Comparison of ENCODE assay signal across 8 cellular contexts in the genomic region with DNA sequence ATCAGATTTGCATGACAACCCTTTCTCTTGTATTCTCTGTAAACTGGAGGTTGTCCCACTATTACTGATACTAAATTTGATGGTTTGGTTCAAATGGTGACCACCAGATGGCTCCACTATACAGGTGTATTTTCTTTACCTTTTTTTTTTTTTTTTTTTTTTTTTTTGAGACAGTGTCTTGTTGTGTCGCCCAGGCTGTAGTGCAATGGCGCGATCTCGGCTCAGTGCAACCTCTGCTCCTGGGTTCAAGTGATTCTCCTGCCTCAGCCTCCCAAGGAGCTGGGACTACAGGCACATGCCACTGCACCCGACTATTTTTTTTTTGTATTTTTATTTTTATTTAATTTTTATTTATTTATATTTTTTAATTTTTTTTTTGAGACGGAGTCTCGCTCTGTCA. TPM values are rescaled to one million over a fixed set of nuclear protein-coding genes. Genes with fewer than 3 reads are reported as not detected.
DNase-seq lines count a peak whose midpoint lies in the region; ATAC-seq, FAIRE-seq and TF ChIP-seq lines count a peak whose summit lies in the region.

No MANE protein-coding gene starts in this region.

- H3K9ac ChIP-seq in kidney (ENCODE audit: low read length in 2 of 2), result no peak overlapping the region

- no peaks in the 10 kb centered on the region for H3K36me3 ChIP-seq in kidney (ENCODE audit: control insufficient read depth in 1 of 2, insufficient read depth in 2 of 2, low read length in 2 of 2)

- peaks cover 0 to under 1% of the 10 kb centered on the region in 2 donors for H3K4me1 Mint-ChIP-seq in natural killer cell
- peaks cover 15 to 31% of the 10 kb centered on the region in 2 donors for H3K4me1 Mint-ChIP-seq in natural killer cell treated with Interleukin-12 subunit alpha and Interleukin-12 subunit beta and Interleukin-15 and Interleukin-18, amount 100 ng/mL, for 72 hours (ENCODE audit: low read depth in 2 of 2)
- H3K4me1 Mint-ChIP-seq in activated T-helper 1 cell treated with anti-CD3 and anti-CD28 coated beads, Interleukin-12 subunit alpha, Interleukin-12 subunit beta, Interleukin-2, Interleukin-4 antibody, amounts not matched to agents 30 ng/mL and 10 ng/mL and 1 ng/mL, durations not matched to agents 14 hours and 24 hours and 36 hours (ENCODE audit: low read depth), result peaks cover 14% of the 10 kb centered on the region

- intact Hi-C loops in natural killer cell (cut with micrococcal nuclease), result no loop called here
- intact Hi-C loops in activated T-helper 1 cell treated with anti-CD3 and anti-CD28 coated beads, Interleukin-12 subunit alpha, Interleukin-12 subunit beta, Interleukin-2, Interleukin-4 antibody, amounts not matched to agents 30 ng/mL and 10 ng/mL and 1 ng/mL, durations not matched to agents 14 hours and 24 hours and 36 hours (cut with micrococcal nuclease), result loop anchor here (1.0 kb wide), 1 partner anchor 221 kb away; no protein-coding TSS in a partner anchor
- intact Hi-C loops in kidney (cut with DNase I), result no loop called here

- no peaks in the 10 kb centered on the region for H3K9me3 ChIP-seq in kidney (ENCODE audit: control insufficient read depth in 1 of 2, low read length in 2 of 2)

- peaks cover under 1 to 1% of the 10 kb centered on the region in 2 donors for H3K4me1 ChIP-seq in kidney (ENCODE audit: control insufficient read depth in 1 of 2, insufficient read depth in 1 of 2, low read depth in 1 of 2, low read length in 2 of 2)

- no peak for DNase-seq in natural killer cell
- DNase-seq in natural killer cell treated with Interleukin-12 subunit alpha and Interleukin-12 subunit beta and Interleukin-15 and Interleukin-18, amount 100 ng/mL, for 72 hours (ENCODE audit: low spot score), result no peak
- DNase-seq in NAMALWA (ENCODE audit: low spot score), result peak; percentile 75
- DNase-seq in activated T-helper 1 cell treated with anti-CD3 and anti-CD28 coated beads, Interleukin-12 subunit alpha, Interleukin-12 subunit beta, Interleukin-2, Interleukin-4 antibody, amounts not matched to agents 30 ng/mL and 10 ng/mL and 1 ng/mL, durations not matched to agents 14 hours and 24 hours and 36 hours (ENCODE audit: low spot score), result peak; percentile 16
- no peak for DNase-seq in kidney
- no peak for DNase-seq in globus pallidus (ENCODE audit: low spot score)
- DNase-seq in coronary artery (ENCODE audit: low spot score), result no peak

- H3K27ac ChIP-seq in kidney (ENCODE audit: low read depth in 2 of 2, low read length in 2 of 2), result no peak overlapping the region
- H3K27ac ChIP-seq in coronary artery, result no peak overlapping the region

- no peaks in the 10 kb centered on the region for H3K27me3 Mint-ChIP-seq in natural killer cell (ENCODE audit: low read depth in 2 of 2)
- H3K27me3 Mint-ChIP-seq in natural killer cell treated with Interleukin-12 subunit alpha and Interleukin-12 subunit beta and Interleukin-15 and Interleukin-18, amount 100 ng/mL, for 72 hours, result no peaks in the 10 kb centered on the region
- H3K27me3 Mint-ChIP-seq in activated T-helper 1 cell treated with anti-CD3 and anti-CD28 coated beads, Interleukin-12 subunit alpha, Interleukin-12 subunit beta, Interleukin-2, Interleukin-4 antibody, amounts not matched to agents 30 ng/mL and 10 ng/mL and 1 ng/mL, durations not matched to agents 14 hours and 24 hours and 36 hours (ENCODE audit: insufficient read depth), result no peaks in the 10 kb centered on the region

- peak in 2 of 3 donors; percentile 57 to 58 for ATAC-seq in natural killer cell
- ATAC-seq in natural killer cell treated with Interleukin-12 subunit alpha and Interleukin-12 subunit beta and Interleukin-15 and Interleukin-18, amount 100 ng/mL, for 72 hours, result no peak
- ATAC-seq in GM18520 (IDR thresholded peaks at IDR 0.05; ENCODE audit: unreplicated experiment), result no peak

- FAIRE-seq in kidney (lab: Jason Lieb, UNC), result no peak

- no peaks in the 10 kb centered on the region for H3K36me3 Mint-ChIP-seq in natural killer cell
- H3K36me3 Mint-ChIP-seq in natural killer cell treated with Interleukin-12 subunit alpha and Interleukin-12 subunit beta and Interleukin-15 and Interleukin-18, amount 100 ng/mL, for 72 hours, result peaks cover 7% of the 10 kb centered on the region
- peaks cover 18% of the 10 kb centered on the region for H3K36me3 Mint-ChIP-seq in activated T-helper 1 cell treated with anti-CD3 and anti-CD28 coated beads, Interleukin-12 subunit alpha, Interleukin-12 subunit beta, Interleukin-2, Interleukin-4 antibody, amounts not matched to agents 30 ng/mL and 10 ng/mL and 1 ng/mL, durations not matched to agents 14 hours and 24 hours and 36 hours (ENCODE audit: low read depth)

- TF ChIP-seq CTCF in natural killer cell (IDR thresholded peaks at IDR 0.05) (peak; percentile 57), kidney (IDR thresholded peaks at IDR 0.05; ENCODE audit: borderline replicate concordance, extremely low read depth, insufficient read depth) (peak; percentile 23), coronary artery (IDR thresholded peaks at IDR 0.05) (no peak)

- H3K4me3 ChIP-seq in kidney (ENCODE audit: low read length in 2 of 2) (no peak overlapping the region), coronary artery (no peak overlapping the region)

- H3K9me3 Mint-ChIP-seq in natural killer cell, result peaks cover 0 to 3% of the 10 kb centered on the region in 2 donors
- H3K9me3 Mint-ChIP-seq in natural killer cell treated with Interleukin-12 subunit alpha and Interleukin-12 subunit beta and Interleukin-15 and Interleukin-18, amount 100 ng/mL, for 72 hours, result peaks cover 4% of the 10 kb centered on the region
- H3K9me3 Mint-ChIP-seq in activated T-helper 1 cell treated with anti-CD3 and anti-CD28 coated beads, Interleukin-12 subunit alpha, Interleukin-12 subunit beta, Interleukin-2, Interleukin-4 antibody, amounts not matched to agents 30 ng/mL and 10 ng/mL and 1 ng/mL, durations not matched to agents 14 hours and 24 hours and 36 hours, result peaks cover 10% of the 10 kb centered on the region

- no peak overlapping the region for H3K27ac Mint-ChIP-seq in natural killer cell
- H3K27ac Mint-ChIP-seq in natural killer cell treated with Interleukin-12 subunit alpha and Interleukin-12 subunit beta and Interleukin-15 and Interleukin-18, amount 100 ng/mL, for 72 hours, result no peak overlapping the region
- H3K27ac Mint-ChIP-seq in activated T-helper 1 cell treated with anti-CD3 and anti-CD28 coated beads, Interleukin-12 subunit alpha, Interleukin-12 subunit beta, Interleukin-2, Interleukin-4 antibody, amounts not matched to agents 30 ng/mL and 10 ng/mL and 1 ng/mL, durations not matched to agents 14 hours and 24 hours and 36 hours, result no peak overlapping the region

- H3K4me3 Mint-ChIP-seq in natural killer cell, result no peak overlapping the region
- no peak overlapping the region for H3K4me3 Mint-ChIP-seq in natural killer cell treated with Interleukin-12 subunit alpha and Interleukin-12 subunit beta and Interleukin-15 and Interleukin-18, amount 100 ng/mL, for 72 hours
- no peak overlapping the region for H3K4me3 Mint-ChIP-seq in activated T-helper 1 cell treated with anti-CD3 and anti-CD28 coated beads, Interleukin-12 subunit alpha, Interleukin-12 subunit beta, Interleukin-2, Interleukin-4 antibody, amounts not matched to agents 30 ng/mL and 10 ng/mL and 1 ng/mL, durations not matched to agents 14 hours and 24 hours and 36 hours

RNA-seq across cellular contexts. Expression of a gene that starts 6.6 kb away (rescaled TPM):
- total RNA-seq in natural killer cell (100 to 1,000 TPM; 141 to 167 (median 164) TPM), kidney (108 TPM)
- total RNA-seq in natural killer cell treated with Interleukin-12 subunit alpha and Interleukin-12 subunit beta and Interleukin-15 and Interleukin-18, amount 100 ng/mL, for 72 hours, result 100 to 1,000 TPM in 1 of 2 donors, 10 to 100 TPM in 1; 98.4 to 106 TPM
- total RNA-seq in activated T-helper 1 cell treated with anti-CD3 and anti-CD28 coated beads, Interleukin-12 subunit alpha, Interleukin-12 subunit beta, Interleukin-2, Interleukin-4 antibody, amounts not matched to agents 30 ng/mL and 10 ng/mL and 1 ng/mL, durations not matched to agents 14 hours and 24 hours and 36 hours, result 125 and 136 TPM in 2 replicates
- 63.5 TPM for polyA plus RNA-seq in kidney (ENCODE audit: insufficient read depth, low read depth, low replicate concordance)

RNA-seq across cellular contexts. Expression of a gene that starts 27.7 kb away (rescaled TPM):
- total RNA-seq in natural killer cell (100 to 1,000 TPM in 2 of 3 donors, 10 to 100 TPM in 1; 81.3 to 156 (median 138) TPM), kidney (1,836 TPM)
- 100 to 1,000 TPM; 232 to 842 TPM for total RNA-seq in natural killer cell treated with Interleukin-12 subunit alpha and Interleukin-12 subunit beta and Interleukin-15 and Interleukin-18, amount 100 ng/mL, for 72 hours
- 78.3 and 81.0 TPM in 2 replicates for total RNA-seq in activated T-helper 1 cell treated with anti-CD3 and anti-CD28 coated beads, Interleukin-12 subunit alpha, Interleukin-12 subunit beta, Interleukin-2, Interleukin-4 antibody, amounts not matched to agents 30 ng/mL and 10 ng/mL and 1 ng/mL, durations not matched to agents 14 hours and 24 hours and 36 hours
- 204 TPM for polyA plus RNA-seq in kidney (ENCODE audit: insufficient read depth, low read depth, low replicate concordance)

RNA-seq across cellular contexts. Expression of a gene that starts 41.1 kb away (rescaled TPM):
- total RNA-seq in natural killer cell (10 to 100 TPM; 21.7 to 31.7 (median 26.5) TPM), kidney (20.4 TPM)
- 10 to 100 TPM; 70.0 to 88.7 TPM for total RNA-seq in natural killer cell treated with Interleukin-12 subunit alpha and Interleukin-12 subunit beta and Interleukin-15 and Interleukin-18, amount 100 ng/mL, for 72 hours
- 83.1 and 84.2 TPM in 2 replicates for total RNA-seq in activated T-helper 1 cell treated with anti-CD3 and anti-CD28 coated beads, Interleukin-12 subunit alpha, Interleukin-12 subunit beta, Interleukin-2, Interleukin-4 antibody, amounts not matched to agents 30 ng/mL and 10 ng/mL and 1 ng/mL, durations not matched to agents 14 hours and 24 hours and 36 hours
- polyA plus RNA-seq in kidney (ENCODE audit: insufficient read depth, low read depth, low replicate concordance), result 30.5 TPM

Comparison
In these comparisons a context has a peak if more than half of its experiments do, and no peak if none do; other contexts are left out.
1. ATAC-seq: peak in natural killer cell (2 of 3); none in natural killer cell treated with Interleukin-12 subunit alpha and Interleukin-12 subunit beta and Interleukin-15 and Interleukin-18, amount 100 ng/mL, for 72 hours (0 of 2) and GM18520 (single experiment).
2. DNase-seq: peak in NAMALWA (single experiment) and activated T-helper 1 cell treated with anti-CD3 and anti-CD28 coated beads, Interleukin-12 subunit alpha, Interleukin-12 subunit beta, Interleukin-2, Interleukin-4 antibody, amounts not matched to agents 30 ng/mL and 10 ng/mL and 1 ng/mL, durations not matched to agents 14 hours and 24 hours and 36 hours (single experiment); none in natural killer cell (single experiment), natural killer cell treated with Interleukin-12 subunit alpha and Interleukin-12 subunit beta and Interleukin-15 and Interleukin-18, amount 100 ng/mL, for 72 hours (single experiment), kidney (single experiment), globus pallidus (single experiment) and coronary artery (single experiment).